In genomic region chr17:48244121-48244711, GRCh38 we compare ENCODE assay signal across 1 cellular context.
TF ChIP-seq lines count a peak whose summit lies in the region.

No MANE protein-coding gene starts in this region.

TF ChIP-seq in IMR-90, 13 proteins besides CTCF, POLR2A, EP300 and RAD21:
- TF ChIP-seq RCOR1 (IDR thresholded peaks at IDR 0.05; ENCODE audit: insufficient replicate concordance, low read length) (no peak), MAFK (IDR thresholded peaks at IDR 0.05; ENCODE audit: low read depth, low read length) (no peak), USF2 (IDR thresholded peaks at IDR 0.05; ENCODE audit: low read depth, low read length) (no peak), CEBPB (IDR thresholded peaks at IDR 0.05; ENCODE audit: low read depth, low read length) (no peak), BHLHE40 (IDR thresholded peaks at IDR 0.05; ENCODE audit: low read depth, low read length) (no peak), RFX5 (IDR thresholded peaks at IDR 0.05; ENCODE audit: low read depth, low read length) (no peak), SMC3 (IDR thresholded peaks at IDR 0.05; ENCODE audit: low read depth, low read length) (no peak)
